2 cellular contexts compared by ENCODE assay signal in the genomic region with DNA sequence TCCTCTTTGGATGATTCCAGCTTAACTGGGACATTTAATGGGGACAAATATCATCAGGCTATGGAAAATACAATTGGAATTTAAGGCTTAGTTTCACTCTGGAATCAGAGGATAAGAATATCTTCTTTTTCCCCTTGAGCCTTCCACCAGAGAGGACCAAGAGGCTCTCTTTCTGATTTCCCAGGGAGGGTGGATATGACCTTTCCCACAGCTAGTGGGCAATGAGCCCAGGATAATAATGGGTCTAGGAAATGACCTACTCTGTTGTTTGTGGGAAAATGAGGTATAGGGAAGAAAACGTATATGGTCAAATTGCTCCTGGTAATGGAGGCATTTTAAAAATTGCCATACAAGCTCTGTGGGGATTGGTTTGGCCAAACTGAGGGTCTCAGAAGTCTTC.
TF ChIP-seq lines count a peak whose summit lies in the region.

No MANE protein-coding gene starts in this region.

TF ChIP-seq in GM23338, 12 proteins besides CTCF, POLR2A, EP300 and RAD21 (continues in another document):
- TF ChIP-seq ZNF114 (CRISPR knock-in tag; IDR thresholded peaks at IDR 0.05) (no peak), POLR2AphosphoS5 (IDR thresholded peaks at IDR 0.05; ENCODE audit: low read depth) (no peak), EZH2phosphoT487 (IDR thresholded peaks at IDR 0.05; ENCODE audit: unreplicated experiment) (no peak), CREB1 (CRISPR knock-in tag; IDR thresholded peaks at IDR 0.05; ENCODE audit: low read depth) (no peak), NANOG (IDR thresholded peaks at IDR 0.05; ENCODE audit: borderline replicate concordance) (no peak), ZNF331 (CRISPR knock-in tag; IDR thresholded peaks at IDR 0.05; ENCODE audit: low read depth) (no peak), EZH2 (IDR thresholded peaks at IDR 0.05; ENCODE audit: low read depth, unreplicated experiment) (no peak)
- TF ChIP-seq, protein P1, sequence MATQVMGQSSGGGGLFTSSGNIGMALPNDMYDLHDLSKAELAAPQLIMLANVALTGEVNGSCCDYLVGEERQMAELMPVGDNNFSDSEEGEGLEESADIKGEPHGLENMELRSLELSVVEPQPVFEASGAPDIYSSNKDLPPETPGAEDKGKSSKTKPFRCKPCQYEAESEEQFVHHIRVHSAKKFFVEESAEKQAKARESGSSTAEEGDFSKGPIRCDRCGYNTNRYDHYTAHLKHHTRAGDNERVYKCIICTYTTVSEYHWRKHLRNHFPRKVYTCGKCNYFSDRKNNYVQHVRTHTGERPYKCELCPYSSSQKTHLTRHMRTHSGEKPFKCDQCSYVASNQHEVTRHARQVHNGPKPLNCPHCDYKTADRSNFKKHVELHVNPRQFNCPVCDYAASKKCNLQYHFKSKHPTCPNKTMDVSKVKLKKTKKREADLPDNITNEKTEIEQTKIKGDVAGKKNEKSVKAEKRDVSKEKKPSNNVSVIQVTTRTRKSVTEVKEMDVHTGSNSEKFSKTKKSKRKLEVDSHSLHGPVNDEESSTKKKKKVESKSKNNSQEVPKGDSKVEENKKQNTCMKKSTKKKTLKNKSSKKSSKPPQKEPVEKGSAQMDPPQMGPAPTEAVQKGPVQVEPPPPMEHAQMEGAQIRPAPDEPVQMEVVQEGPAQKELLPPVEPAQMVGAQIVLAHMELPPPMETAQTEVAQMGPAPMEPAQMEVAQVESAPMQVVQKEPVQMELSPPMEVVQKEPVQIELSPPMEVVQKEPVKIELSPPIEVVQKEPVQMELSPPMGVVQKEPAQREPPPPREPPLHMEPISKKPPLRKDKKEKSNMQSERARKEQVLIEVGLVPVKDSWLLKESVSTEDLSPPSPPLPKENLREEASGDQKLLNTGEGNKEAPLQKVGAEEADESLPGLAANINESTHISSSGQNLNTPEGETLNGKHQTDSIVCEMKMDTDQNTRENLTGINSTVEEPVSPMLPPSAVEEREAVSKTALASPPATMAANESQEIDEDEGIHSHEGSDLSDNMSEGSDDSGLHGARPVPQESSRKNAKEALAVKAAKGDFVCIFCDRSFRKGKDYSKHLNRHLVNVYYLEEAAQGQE (IDR thresholded peaks at IDR 0.05; ENCODE audit: unreplicated experiment), result no peak
- TF ChIP-seq, protein P2, sequence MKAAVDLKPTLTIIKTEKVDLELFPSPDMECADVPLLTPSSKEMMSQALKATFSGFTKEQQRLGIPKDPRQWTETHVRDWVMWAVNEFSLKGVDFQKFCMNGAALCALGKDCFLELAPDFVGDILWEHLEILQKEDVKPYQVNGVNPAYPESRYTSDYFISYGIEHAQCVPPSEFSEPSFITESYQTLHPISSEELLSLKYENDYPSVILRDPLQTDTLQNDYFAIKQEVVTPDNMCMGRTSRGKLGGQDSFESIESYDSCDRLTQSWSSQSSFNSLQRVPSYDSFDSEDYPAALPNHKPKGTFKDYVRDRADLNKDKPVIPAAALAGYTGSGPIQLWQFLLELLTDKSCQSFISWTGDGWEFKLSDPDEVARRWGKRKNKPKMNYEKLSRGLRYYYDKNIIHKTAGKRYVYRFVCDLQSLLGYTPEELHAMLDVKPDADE (IDR thresholded peaks at IDR 0.05), result no peak
- TF ChIP-seq, protein P3, sequence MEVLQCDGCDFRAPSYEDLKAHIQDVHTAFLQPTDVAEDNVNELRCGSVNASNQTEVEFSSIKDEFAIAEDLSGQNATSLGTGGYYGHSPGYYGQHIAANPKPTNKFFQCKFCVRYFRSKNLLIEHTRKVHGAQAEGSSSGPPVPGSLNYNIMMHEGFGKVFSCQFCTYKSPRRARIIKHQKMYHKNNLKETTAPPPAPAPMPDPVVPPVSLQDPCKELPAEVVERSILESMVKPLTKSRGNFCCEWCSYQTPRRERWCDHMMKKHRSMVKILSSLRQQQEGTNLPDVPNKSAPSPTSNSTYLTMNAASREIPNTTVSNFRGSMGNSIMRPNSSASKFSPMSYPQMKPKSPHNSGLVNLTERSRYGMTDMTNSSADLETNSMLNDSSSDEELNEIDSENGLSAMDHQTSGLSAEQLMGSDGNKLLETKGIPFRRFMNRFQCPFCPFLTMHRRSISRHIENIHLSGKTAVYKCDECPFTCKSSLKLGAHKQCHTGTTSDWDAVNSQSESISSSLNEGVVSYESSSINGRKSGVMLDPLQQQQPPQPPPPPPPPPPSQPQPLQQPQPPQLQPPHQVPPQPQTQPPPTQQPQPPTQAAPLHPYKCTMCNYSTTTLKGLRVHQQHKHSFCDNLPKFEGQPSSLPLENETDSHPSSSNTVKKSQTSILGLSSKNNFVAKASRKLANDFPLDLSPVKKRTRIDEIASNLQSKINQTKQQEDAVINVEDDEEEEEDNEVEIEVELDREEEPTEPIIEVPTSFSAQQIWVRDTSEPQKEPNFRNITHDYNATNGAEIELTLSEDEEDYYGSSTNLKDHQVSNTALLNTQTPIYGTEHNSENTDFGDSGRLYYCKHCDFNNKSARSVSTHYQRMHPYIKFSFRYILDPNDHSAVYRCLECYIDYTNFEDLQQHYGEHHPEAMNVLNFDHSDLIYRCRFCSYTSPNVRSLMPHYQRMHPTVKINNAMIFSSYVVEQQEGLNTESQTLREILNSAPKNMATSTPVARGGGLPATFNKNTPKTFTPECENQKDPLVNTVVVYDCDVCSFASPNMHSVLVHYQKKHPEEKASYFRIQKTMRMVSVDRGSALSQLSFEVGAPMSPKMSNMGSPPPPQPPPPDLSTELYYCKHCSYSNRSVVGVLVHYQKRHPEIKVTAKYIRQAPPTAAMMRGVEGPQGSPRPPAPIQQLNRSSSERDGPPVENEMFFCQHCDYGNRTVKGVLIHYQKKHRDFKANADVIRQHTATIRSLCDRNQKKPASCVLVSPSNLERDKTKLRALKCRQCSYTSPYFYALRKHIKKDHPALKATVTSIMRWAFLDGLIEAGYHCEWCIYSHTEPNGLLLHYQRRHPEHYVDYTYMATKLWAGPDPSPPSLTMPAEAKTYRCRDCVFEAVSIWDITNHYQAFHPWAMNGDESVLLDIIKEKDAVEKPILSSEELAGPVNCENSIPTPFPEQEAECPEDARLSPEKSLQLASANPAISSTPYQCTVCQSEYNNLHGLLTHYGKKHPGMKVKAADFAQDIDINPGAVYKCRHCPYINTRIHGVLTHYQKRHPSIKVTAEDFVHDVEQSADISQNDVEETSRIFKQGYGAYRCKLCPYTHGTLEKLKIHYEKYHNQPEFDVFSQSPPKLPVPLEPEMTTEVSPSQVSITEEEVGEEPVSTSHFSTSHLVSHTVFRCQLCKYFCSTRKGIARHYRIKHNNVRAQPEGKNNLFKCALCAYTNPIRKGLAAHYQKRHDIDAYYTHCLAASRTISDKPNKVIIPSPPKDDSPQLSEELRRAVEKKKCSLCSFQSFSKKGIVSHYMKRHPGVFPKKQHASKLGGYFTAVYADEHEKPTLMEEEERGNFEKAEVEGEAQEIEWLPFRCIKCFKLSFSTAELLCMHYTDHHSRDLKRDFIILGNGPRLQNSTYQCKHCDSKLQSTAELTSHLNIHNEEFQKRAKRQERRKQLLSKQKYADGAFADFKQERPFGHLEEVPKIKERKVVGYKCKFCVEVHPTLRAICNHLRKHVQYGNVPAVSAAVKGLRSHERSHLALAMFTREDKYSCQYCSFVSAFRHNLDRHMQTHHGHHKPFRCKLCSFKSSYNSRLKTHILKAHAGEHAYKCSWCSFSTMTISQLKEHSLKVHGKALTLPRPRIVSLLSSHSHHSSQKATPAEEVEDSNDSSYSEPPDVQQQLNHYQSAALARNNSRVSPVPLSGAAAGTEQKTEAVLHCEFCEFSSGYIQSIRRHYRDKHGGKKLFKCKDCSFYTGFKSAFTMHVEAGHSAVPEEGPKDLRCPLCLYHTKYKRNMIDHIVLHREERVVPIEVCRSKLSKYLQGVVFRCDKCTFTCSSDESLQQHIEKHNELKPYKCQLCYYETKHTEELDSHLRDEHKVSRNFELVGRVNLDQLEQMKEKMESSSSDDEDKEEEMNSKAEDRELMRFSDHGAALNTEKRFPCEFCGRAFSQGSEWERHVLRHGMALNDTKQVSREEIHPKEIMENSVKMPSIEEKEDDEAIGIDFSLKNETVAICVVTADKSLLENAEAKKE (CRISPR knock-in tag; IDR thresholded peaks at IDR 0.05), result no peak

TF ChIP-seq in endothelial cell of umbilical vein, 7 proteins besides CTCF, POLR2A, EP300 and RAD21:
- TF ChIP-seq FOS (IDR thresholded peaks at IDR 0.05; ENCODE audit: borderline replicate concordance, insufficient read depth, low read length), result no peak
- TF ChIP-seq POLR2AphosphoS5 (IDR thresholded peaks at IDR 0.05; ENCODE audit: insufficient read depth, low read depth, low read length), result no peak
- no peak for TF ChIP-seq GATA2 (IDR thresholded peaks at IDR 0.05; ENCODE audit: insufficient read depth, insufficient read length, low read depth, low read length)
- TF ChIP-seq EZH2 (IDR thresholded peaks at IDR 0.05; ENCODE audit: borderline replicate concordance, low read depth, low read length, severe bottlenecking), result no peak
- TF ChIP-seq JUN (IDR thresholded peaks at IDR 0.05; ENCODE audit: borderline replicate concordance, insufficient read depth, insufficient read length, low read depth), result no peak
- TF ChIP-seq MYC (IDR thresholded peaks at IDR 0.05; ENCODE audit: low read depth, low read length), result no peak
- TF ChIP-seq, protein P4, sequence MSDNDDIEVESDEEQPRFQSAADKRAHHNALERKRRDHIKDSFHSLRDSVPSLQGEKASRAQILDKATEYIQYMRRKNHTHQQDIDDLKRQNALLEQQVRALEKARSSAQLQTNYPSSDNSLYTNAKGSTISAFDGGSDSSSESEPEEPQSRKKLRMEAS (IDR thresholded peaks at IDR 0.05; ENCODE audit: insufficient read depth, insufficient read length), result no peak
TF ChIP-seq in endothelial cell of umbilical vein: peak in this region for 0.
